8 cellular contexts compared by ENCODE assay signal in genomic region chr4:156677136-156677535, GRCh38.
A peak's percentile ranks its signal among the peaks of the same experiment; 100 is the strongest.
DNase-seq lines count a peak whose midpoint lies in the region; ATAC-seq, FAIRE-seq and TF ChIP-seq lines count a peak whose summit lies in the region.

No MANE protein-coding gene starts in this region.

- in situ Hi-C loops in SK-MEL-5 (cut with HindIII; ENCODE audit: low pct_unique_long_range_greater_than_20kb, low sequenced_read_pairs), result no loop called here

- no peak overlapping the region for H3K4me3 ChIP-seq in HCT116 (replicated peaks in 1 of 2; ENCODE audit: low read depth in 1 of 2, low read length in 2 of 2)

- no peak overlapping the region for H3K27ac Mint-ChIP-seq in activated CD8-positive, alpha-beta memory T cell treated with anti-CD3 and anti-CD28 coated beads, Interleukin-2, amount 10 ng/mL, durations not matched to agents 7 days and 5 days
- H3K27ac Mint-ChIP-seq in activated T-cell treated with anti-CD3 and anti-CD28 coated beads, Interleukin-2, amount 50 U/mL, for 72 hours, result no peak overlapping the region

- no peaks in the 10 kb centered on the region for H3K79me2 ChIP-seq in HCT116 (ENCODE audit: insufficient read depth, low read length)

- no peak for FAIRE-seq in D721Med (lab: Jason Lieb, UNC)

- ATAC-seq in HCT116, result peak; percentile 80
- ATAC-seq in activated CD8-positive, alpha-beta memory T cell treated with anti-CD3 and anti-CD28 coated beads, Interleukin-2, amount 10 ng/mL, durations not matched to agents 7 days and 5 days, result no peak
- ATAC-seq in activated T-cell treated with anti-CD3 and anti-CD28 coated beads, Interleukin-2, amount 50 U/mL, for 72 hours (replicated peaks in 1 of 2), result no peak

- no peaks in the 10 kb centered on the region for H3K36me3 ChIP-seq in HCT116 (ENCODE audit: control insufficient read depth in 1 of 2, insufficient read depth in 2 of 2, low read length in 2 of 2)

- no peaks in the 10 kb centered on the region for H3K4me1 Mint-ChIP-seq in activated CD8-positive, alpha-beta memory T cell treated with anti-CD3 and anti-CD28 coated beads, Interleukin-2, amount 10 ng/mL, durations not matched to agents 7 days and 5 days
- H3K4me1 Mint-ChIP-seq in activated T-cell treated with anti-CD3 and anti-CD28 coated beads, Interleukin-2, amount 50 U/mL, for 72 hours (ENCODE audit: low read depth), result no peaks in the 10 kb centered on the region

- H3K4me1 ChIP-seq in HCT116 (ENCODE audit: control insufficient read depth in 1 of 2, insufficient read depth in 2 of 2, low read length in 2 of 2), result peaks cover 0 to 19% of the 10 kb centered on the region in 2 experiments; a peak in 2 of 4 replicates

- H3K27ac ChIP-seq in HCT116 (ENCODE audit: low read depth, low read length), result no peak overlapping the region

- TF ChIP-seq CTCF in D721Med (IDR thresholded peaks at IDR 0.05; ENCODE audit: insufficient read depth, missing control alignments) (peak; percentile 39), HCT116 (IDR thresholded peaks at IDR 0.05 in 2 of 3, conservative IDR thresholded peaks at IDR 0.05 in 1 of 3; ENCODE audit: borderline replicate concordance in 1 of 3, insufficient read depth in 1 of 3, low read depth in 2 of 3, low read length in 2 of 3) (peak; percentile 39 to 63 (median 63); a peak in 4 of 6 replicates)

- peaks cover 12% of the 10 kb centered on the region for H3K9me3 Mint-ChIP-seq in activated CD8-positive, alpha-beta memory T cell treated with anti-CD3 and anti-CD28 coated beads, Interleukin-2, amount 10 ng/mL, durations not matched to agents 7 days and 5 days (ENCODE audit: low read depth)
- no peaks in the 10 kb centered on the region for H3K9me3 Mint-ChIP-seq in activated T-cell treated with anti-CD3 and anti-CD28 coated beads, Interleukin-2, amount 50 U/mL, for 72 hours

- intact Hi-C loops in HCT116 (cut with micrococcal nuclease), result loop anchor here (1.0 to 10.0 kb wide), 3 partner anchors 202 to 382 kb away; no protein-coding TSS in a partner anchor

- no peak overlapping the region for H3K4me3 Mint-ChIP-seq in activated CD8-positive, alpha-beta memory T cell treated with anti-CD3 and anti-CD28 coated beads, Interleukin-2, amount 10 ng/mL, durations not matched to agents 7 days and 5 days
- no peak overlapping the region for H3K4me3 Mint-ChIP-seq in activated T-cell treated with anti-CD3 and anti-CD28 coated beads, Interleukin-2, amount 50 U/mL, for 72 hours

- peak overlapping the region; percentile 11; the same call in 1 of the 2 replicates for H3K4me2 ChIP-seq in HCT116 (ENCODE audit: low read length)

- no peak overlapping the region for H3K9ac ChIP-seq in HCT116 (ENCODE audit: low read length)

- no peaks in the 10 kb centered on the region for H3K36me3 Mint-ChIP-seq in activated CD8-positive, alpha-beta memory T cell treated with anti-CD3 and anti-CD28 coated beads, Interleukin-2, amount 10 ng/mL, durations not matched to agents 7 days and 5 days
- no peaks in the 10 kb centered on the region for H3K36me3 Mint-ChIP-seq in activated T-cell treated with anti-CD3 and anti-CD28 coated beads, Interleukin-2, amount 50 U/mL, for 72 hours (ENCODE audit: insufficient read depth in 2 of 2)

- CTCF ChIA-PET in HCT116 (lab: Charles Lee), result interaction anchor here (1.0 kb wide), 1 partner anchor 202 kb away, joined by 8 read pairs; no protein-coding TSS in a partner anchor
- CTCF ChIA-PET in activated CD8-positive, alpha-beta memory T cell treated with anti-CD3 and anti-CD28 coated beads, Interleukin-2, amount 10 ng/mL, durations not matched to agents 7 days and 5 days (lab: Charles Lee), result no interaction called here

- TF ChIP-seq POLR2A in HCT116 (IDR thresholded peaks at IDR 0.05; ENCODE audit: borderline replicate concordance, extremely low read depth, insufficient read depth, insufficient read length), result no peak

- peak overlapping the region; percentile 20 for H2AFZ ChIP-seq in HCT116 (ENCODE audit: low read depth, low read length, poor library complexity, severe bottlenecking)

- no peaks in the 10 kb centered on the region for H3K27me3 Mint-ChIP-seq in activated CD8-positive, alpha-beta memory T cell treated with anti-CD3 and anti-CD28 coated beads, Interleukin-2, amount 10 ng/mL, durations not matched to agents 7 days and 5 days
- no peaks in the 10 kb centered on the region for H3K27me3 Mint-ChIP-seq in activated T-cell treated with anti-CD3 and anti-CD28 coated beads, Interleukin-2, amount 50 U/mL, for 72 hours (ENCODE audit: low read depth)

- RAD21 ChIA-PET in HCT116 (lab: Charles Lee; ENCODE audit: low non-redundant PET in 1 of 2, low total read pairs in 2 of 2, uncharacterized antibody in 2 of 2, unreplicated experiment in 2 of 2), result no interaction called here

- POLR2A ChIA-PET in HCT116 (lab: Charles Lee), result no interaction called here

- H3K9me3 ChIP-seq in HCT116 (ENCODE audit: control insufficient read depth in 1 of 2, insufficient read depth in 1 of 2, low read depth in 1 of 2, low read length in 2 of 2), result no peaks in the 10 kb centered on the region

- BruUV-seq in HCT116 (replicated peaks; lab: Mats Ljungman, UMichigan), result no TSS peak

- H4K20me1 ChIP-seq in HCT116 (ENCODE audit: insufficient read depth), result no peaks in the 10 kb centered on the region

- peak; percentile 82 for TF ChIP-seq RAD21 in HCT116 (IDR thresholded peaks at IDR 0.05; ENCODE audit: low read depth)

- H3K9me2 ChIP-seq in HCT116 (ENCODE audit: insufficient read depth), result no peaks in the 10 kb centered on the region

- no peak for DNase-seq in D721Med (ENCODE audit: insufficient read length, low spot score)
- peak; percentile 64 for DNase-seq in HCT116 (ENCODE audit: low read depth, low spot score)
- peak; percentile 55 for DNase-seq in SK-MEL-5 (ENCODE audit: low read depth, low spot score)
- peak; percentile 44 for DNase-seq in left kidney (ENCODE audit: low read depth, low spot score)
- no peak for DNase-seq in hippocampal formation (lab: John Stamatoyannopoulos, UW)
- no peak for DNase-seq in activated CD8-positive, alpha-beta memory T cell treated with anti-CD3 and anti-CD28 coated beads, Interleukin-2, amount 10 ng/mL, durations not matched to agents 7 days and 5 days
- no peak for DNase-seq in activated T-cell treated with anti-CD3 and anti-CD28 coated beads, Interleukin-2, amount 50 U/mL, for 72 hours
- no peak for DNase-seq in kidney glomerular epithelial cell (lab: John Stamatoyannopoulos, UW)

- H3K27me3 ChIP-seq in HCT116 (ENCODE audit: insufficient read depth, low read length), result no peaks in the 10 kb centered on the region

TF ChIP-seq in HCT116, 20 proteins besides CTCF, POLR2A, EP300 and RAD21 (continues in another document):
- TF ChIP-seq SIN3A (IDR thresholded peaks at IDR 0.05; ENCODE audit: low read depth) (no peak), FOSL1 (IDR thresholded peaks at IDR 0.05; ENCODE audit: low read depth) (peak; percentile 22; the same call in 1 of the 2 replicates), SP1 (IDR thresholded peaks at IDR 0.05; ENCODE audit: low read depth) (peak; percentile 32; the same call in 1 of the 2 replicates), EZH2phosphoT487 (IDR thresholded peaks at IDR 0.05; ENCODE audit: borderline replicate concordance) (no peak), EGR1 (IDR thresholded peaks at IDR 0.05; ENCODE audit: low read depth) (no peak), TCF7L2 (IDR thresholded peaks at IDR 0.05; ENCODE audit: borderline replicate concordance, extremely low read depth, insufficient read depth, insufficient read length) (no peak), CEBPB (IDR thresholded peaks at IDR 0.05; ENCODE audit: low read depth) (0 out of 2 replicates have a peak, but pooled peaks have one; percentile 45), ELF1 (IDR thresholded peaks at IDR 0.05; ENCODE audit: borderline replicate concordance, low read depth) (no peak), POLR2AphosphoS5 (IDR thresholded peaks at IDR 0.05; ENCODE audit: low read depth, low read length) (no peak), ZFX (IDR thresholded peaks at IDR 0.05) (no peak), YY1 (IDR thresholded peaks at IDR 0.05; ENCODE audit: extremely low read depth, insufficient replicate concordance, low read depth, low read length) (no peak), ATF3 (IDR thresholded peaks at IDR 0.05) (0 out of 2 replicates have a peak, but pooled peaks have one; percentile 31), EZH2 (IDR thresholded peaks at IDR 0.05) (no peak), CBX3 (IDR thresholded peaks at IDR 0.05; ENCODE audit: low read depth) (peak; percentile 71), JUND (IDR thresholded peaks at IDR 0.05) (no peak), ZNF274 (IDR thresholded peaks at IDR 0.05; ENCODE audit: low read depth, low read length) (no peak), SRF (IDR thresholded peaks at IDR 0.05; ENCODE audit: low read depth) (no peak)
- TF ChIP-seq, protein P1, sequence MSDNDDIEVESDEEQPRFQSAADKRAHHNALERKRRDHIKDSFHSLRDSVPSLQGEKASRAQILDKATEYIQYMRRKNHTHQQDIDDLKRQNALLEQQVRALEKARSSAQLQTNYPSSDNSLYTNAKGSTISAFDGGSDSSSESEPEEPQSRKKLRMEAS (IDR thresholded peaks at IDR 0.05), result peak; percentile 23; the same call in 1 of the 2 replicates
- TF ChIP-seq, protein P2, sequence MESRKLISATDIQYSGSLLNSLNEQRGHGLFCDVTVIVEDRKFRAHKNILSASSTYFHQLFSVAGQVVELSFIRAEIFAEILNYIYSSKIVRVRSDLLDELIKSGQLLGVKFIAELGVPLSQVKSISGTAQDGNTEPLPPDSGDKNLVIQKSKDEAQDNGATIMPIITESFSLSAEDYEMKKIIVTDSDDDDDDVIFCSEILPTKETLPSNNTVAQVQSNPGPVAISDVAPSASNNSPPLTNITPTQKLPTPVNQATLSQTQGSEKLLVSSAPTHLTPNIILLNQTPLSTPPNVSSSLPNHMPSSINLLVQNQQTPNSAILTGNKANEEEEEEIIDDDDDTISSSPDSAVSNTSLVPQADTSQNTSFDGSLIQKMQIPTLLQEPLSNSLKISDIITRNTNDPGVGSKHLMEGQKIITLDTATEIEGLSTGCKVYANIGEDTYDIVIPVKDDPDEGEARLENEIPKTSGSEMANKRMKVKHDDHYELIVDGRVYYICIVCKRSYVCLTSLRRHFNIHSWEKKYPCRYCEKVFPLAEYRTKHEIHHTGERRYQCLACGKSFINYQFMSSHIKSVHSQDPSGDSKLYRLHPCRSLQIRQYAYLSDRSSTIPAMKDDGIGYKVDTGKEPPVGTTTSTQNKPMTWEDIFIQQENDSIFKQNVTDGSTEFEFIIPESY (IDR thresholded peaks at IDR 0.05; ENCODE audit: extremely low read depth, insufficient replicate concordance, low read length), result no peak

Comparison
In these comparisons a context has a peak if more than half of its experiments do, and no peak if none do; other contexts are left out.
1. DNase-seq: peak in HCT116 (single experiment), SK-MEL-5 (single experiment) and left kidney (single experiment); none in D721Med (single experiment), hippocampal formation (0 of 2), activated CD8-positive, alpha-beta memory T cell treated with anti-CD3 and anti-CD28 coated beads, Interleukin-2, amount 10 ng/mL, durations not matched to agents 7 days and 5 days (single experiment), activated T-cell treated with anti-CD3 and anti-CD28 coated beads, Interleukin-2, amount 50 U/mL, for 72 hours (0 of 2) and kidney glomerular epithelial cell (single experiment).